In genomic region chr5:91635950-91636349, GRCh38 we compare ENCODE assay signal across 32 cellular contexts.
"Had no signal": no experiment of that assay in that cellular context is flagged by ENCODE, and none has a peak within 500 bp of the region (broad histone marks: within the 10 kb centered on the region; RNA-seq: fewer than 3 reads in every experiment).

No MANE protein-coding gene starts in this region.

- H3K27me3 Mint-ChIP-seq: activated CD4-positive, alpha-beta memory T cell treated with anti-CD3 and anti-CD28 coated beads for 36 hours; activated CD4-positive, alpha-beta T cell treated with anti-CD3 and anti-CD28 coated beads for 36 hours; activated CD4-positive, alpha-beta T cell treated with anti-CD3 and anti-CD28 coated beads, Interleukin-2, amount 10 ng/mL, durations not matched to agents 24 days and 14 days; activated naive CD4-positive, alpha-beta T cell treated with anti-CD3 and anti-CD28 coated beads, Interleukin-2, amount 10 ng/mL, durations not matched to agents 7 days and 5 days; activated T-cell treated with anti-CD3 and anti-CD28 coated beads, Interleukin-2, amount 50 U/mL, for 24 hours; brain; T-helper 17 cell had no signal

- H3K4me3 ChIP-seq: ascending aorta, breast epithelium, cardiac muscle cell, colonic mucosa, esophagus squamous epithelium had no signal

- FAIRE-seq: endometrium, endothelial cell of umbilical vein had no signal

- DNase-seq: activated CD4-positive, alpha-beta memory T cell treated with anti-CD3 and anti-CD28 coated beads for 36 hours; activated CD4-positive, alpha-beta T cell treated with anti-CD3 and anti-CD28 coated beads for 36 hours; activated CD4-positive, alpha-beta T cell treated with anti-CD3 and anti-CD28 coated beads, Interleukin-2, amount 10 ng/mL, durations not matched to agents 24 days and 14 days; activated CD4-positive, CD25-positive, alpha-beta regulatory T cell; activated CD4-positive, CD25-positive, alpha-beta regulatory T cell treated with anti-CD3 and anti-CD28 coated beads, Interleukin-2, amount 50 U/mL, for 72 hours; activated CD8-positive, alpha-beta memory T cell treated with anti-CD3 and anti-CD28 coated beads, Interleukin-2, amount 50 U/mL, for 48 hours; activated gamma-delta T cell; activated naive CD4-positive, alpha-beta T cell; activated naive CD4-positive, alpha-beta T cell treated with anti-CD3 and anti-CD28 coated beads, Interleukin-2, amount 10 ng/mL, durations not matched to agents 7 days and 5 days; activated naive CD8-positive, alpha-beta T cell treated with anti-CD3 and anti-CD28 coated beads, Interleukin-2, amount 10 ng/mL, durations not matched to agents 7 days and 5 days; activated T-cell treated with anti-CD3 and anti-CD28 coated beads for 4 hours; activated T-cell treated with anti-CD3 and anti-CD28 coated beads, Interleukin-2, amount 50 U/mL, for 24 hours; activated T-cell treated with anti-CD3 and anti-CD28 coated beads, Interleukin-2, amount 50 U/mL, for 72 hours; central memory CD4-positive, alpha-beta T cell; cerebellar nuclear complex; colonic mucosa; effector CD8-positive, alpha-beta T cell; esophagus squamous epithelium; foreskin melanocyte; head of caudate nucleus; T-helper 1 cell; T-helper 17 cell; T1000 had no signal

- ATAC-seq: activated CD4-positive, alpha-beta T cell treated with anti-CD3 and anti-CD28 coated beads for 36 hours; activated naive CD4-positive, alpha-beta T cell treated with anti-CD3 and anti-CD28 coated beads, Interleukin-2, amount 50 U/mL, for 72 hours; activated T-cell treated with anti-CD3 and anti-CD28 coated beads, Interleukin-2, amount 50 U/mL, for 72 hours; T-helper 17 cell had no signal

- H3K36me3 Mint-ChIP-seq: activated CD4-positive, alpha-beta memory T cell treated with anti-CD3 and anti-CD28 coated beads for 36 hours; activated naive CD4-positive, alpha-beta T cell treated with anti-CD3 and anti-CD28 coated beads, Interleukin-2, amount 10 ng/mL, durations not matched to agents 7 days and 5 days; activated naive CD4-positive, alpha-beta T cell treated with anti-CD3 and anti-CD28 coated beads, Interleukin-2, amount 50 U/mL, for 72 hours; activated naive CD8-positive, alpha-beta T cell treated with anti-CD3 and anti-CD28 coated beads, Interleukin-2, amount 10 ng/mL, durations not matched to agents 7 days and 5 days; brain had no signal

- H3K9me3 ChIP-seq: ascending aorta, breast epithelium, colonic mucosa, esophagus squamous epithelium had no signal

- H3K9me3 Mint-ChIP-seq: activated CD4-positive, alpha-beta memory T cell treated with anti-CD3 and anti-CD28 coated beads for 36 hours; activated CD4-positive, alpha-beta T cell treated with anti-CD3 and anti-CD28 coated beads, Interleukin-2, amount 10 ng/mL, durations not matched to agents 24 days and 14 days; activated naive CD4-positive, alpha-beta T cell treated with anti-CD3 and anti-CD28 coated beads, Interleukin-2, amount 10 ng/mL, durations not matched to agents 7 days and 5 days; activated naive CD4-positive, alpha-beta T cell treated with anti-CD3 and anti-CD28 coated beads, Interleukin-2, amount 50 U/mL, for 72 hours; activated naive CD8-positive, alpha-beta T cell treated with anti-CD3 and anti-CD28 coated beads, Interleukin-2, amount 10 ng/mL, durations not matched to agents 7 days and 5 days; activated T-cell treated with anti-CD3 and anti-CD28 coated beads, Interleukin-2, amount 50 U/mL, for 24 hours; activated T-cell treated with anti-CD3 and anti-CD28 coated beads, Interleukin-2, amount 50 U/mL, for 72 hours; brain; T-helper 2 cell treated with Interferon-gamma antibody and Interleukin-4, amounts not matched to agents 5 μg/mL and 100 μg/mL, for 36 hours had no signal

- H3K4me1 Mint-ChIP-seq: activated CD4-positive, alpha-beta T cell treated with anti-CD3 and anti-CD28 coated beads for 36 hours; activated CD4-positive, alpha-beta T cell treated with anti-CD3 and anti-CD28 coated beads, Interleukin-2, amount 10 ng/mL, durations not matched to agents 24 days and 14 days; activated naive CD4-positive, alpha-beta T cell treated with anti-CD3 and anti-CD28 coated beads, Interleukin-2, amount 10 ng/mL, durations not matched to agents 7 days and 5 days; activated naive CD8-positive, alpha-beta T cell treated with anti-CD3 and anti-CD28 coated beads, Interleukin-2, amount 10 ng/mL, durations not matched to agents 7 days and 5 days; T-helper 17 cell had no signal

- H3K27ac ChIP-seq: ascending aorta, breast epithelium, cardiac muscle cell, colonic mucosa, epithelial cell of prostate, esophagus squamous epithelium had no signal

- H3K4me1 ChIP-seq: ascending aorta, breast epithelium, colonic mucosa, esophagus squamous epithelium had no signal

- H3K4me3 Mint-ChIP-seq: activated CD4-positive, alpha-beta memory T cell treated with anti-CD3 and anti-CD28 coated beads for 36 hours; activated CD4-positive, alpha-beta T cell treated with anti-CD3 and anti-CD28 coated beads for 36 hours; activated CD4-positive, alpha-beta T cell treated with anti-CD3 and anti-CD28 coated beads, Interleukin-2, amount 10 ng/mL, durations not matched to agents 24 days and 14 days; activated naive CD4-positive, alpha-beta T cell treated with anti-CD3 and anti-CD28 coated beads, Interleukin-2, amount 10 ng/mL, durations not matched to agents 7 days and 5 days; activated naive CD8-positive, alpha-beta T cell treated with anti-CD3 and anti-CD28 coated beads, Interleukin-2, amount 10 ng/mL, durations not matched to agents 7 days and 5 days; activated T-cell treated with anti-CD3 and anti-CD28 coated beads, Interleukin-2, amount 50 U/mL, for 24 hours; activated T-cell treated with anti-CD3 and anti-CD28 coated beads, Interleukin-2, amount 50 U/mL, for 72 hours; brain; T-helper 17 cell; T-helper 2 cell treated with Interferon-gamma antibody and Interleukin-4, amounts not matched to agents 5 μg/mL and 100 μg/mL, for 36 hours had no signal

- H3K27ac Mint-ChIP-seq: activated CD4-positive, alpha-beta memory T cell treated with anti-CD3 and anti-CD28 coated beads for 36 hours; activated CD4-positive, alpha-beta T cell treated with anti-CD3 and anti-CD28 coated beads for 36 hours; activated CD4-positive, alpha-beta T cell treated with anti-CD3 and anti-CD28 coated beads, Interleukin-2, amount 10 ng/mL, durations not matched to agents 24 days and 14 days; activated naive CD4-positive, alpha-beta T cell treated with anti-CD3 and anti-CD28 coated beads, Interleukin-2, amount 10 ng/mL, durations not matched to agents 7 days and 5 days; activated naive CD4-positive, alpha-beta T cell treated with anti-CD3 and anti-CD28 coated beads, Interleukin-2, amount 50 U/mL, for 72 hours; activated naive CD8-positive, alpha-beta T cell treated with anti-CD3 and anti-CD28 coated beads, Interleukin-2, amount 10 ng/mL, durations not matched to agents 7 days and 5 days; activated T-cell treated with anti-CD3 and anti-CD28 coated beads, Interleukin-2, amount 50 U/mL, for 24 hours; activated T-cell treated with anti-CD3 and anti-CD28 coated beads, Interleukin-2, amount 50 U/mL, for 72 hours; brain; T-helper 17 cell; T-helper 2 cell treated with Interferon-gamma antibody and Interleukin-4, amounts not matched to agents 5 μg/mL and 100 μg/mL, for 36 hours had no signal

- H3K36me3 ChIP-seq: ascending aorta, breast epithelium, cardiac muscle cell, colonic mucosa, esophagus squamous epithelium had no signal

- H3K27me3 ChIP-seq: ascending aorta, breast epithelium, cardiac muscle cell, colonic mucosa, esophagus squamous epithelium had no signal
